Comparison of ENCODE assay signal across 8 cellular contexts in genomic region chr11:95154514-95154913, GRCh38.
DNase-seq lines count a peak whose midpoint lies in the region; ATAC-seq and TF ChIP-seq lines count a peak whose summit lies in the region.

No MANE protein-coding gene starts in this region.

- H3K4me3 Mint-ChIP-seq in T-cell = no peak overlapping the region
- H3K4me3 Mint-ChIP-seq in brain = no peak overlapping the region

- TF ChIP-seq POLR2A in stomach (IDR thresholded peaks at IDR 0.05) = no peak

- H3K4me1 Mint-ChIP-seq in T-cell (peaks cover 51 to 59% (median 51%) of the 10 kb centered on the region in 3 donors), brain (peaks cover 60% of the 10 kb centered on the region)

- H3K9me3 Mint-ChIP-seq in T-cell (no peaks in the 10 kb centered on the region), brain (peaks cover 0 to 5% (median 0%) of the 10 kb centered on the region in 5 experiments)

- DNase-seq in NCI-H524 (lab: John Stamatoyannopoulos, UW) (peak; percentile 36 to 80), NCI-H524 treated with DMSO at 0.1 percent for 48 hours (lab: John Stamatoyannopoulos, UW) (no peak), MV-4-11 (lab: John Stamatoyannopoulos, UW) (peak; percentile 65), T-cell (peak; percentile 24 to 71 (median 55)), lung microvascular endothelial cell (ENCODE audit: low read depth in 2 of 2) (peak; percentile 40 to 47), stomach (peak; percentile 38)

- H3K36me3 Mint-ChIP-seq in T-cell (peaks cover 5% of the 10 kb centered on the region), brain (no peaks in the 10 kb centered on the region)

- no peaks in the 10 kb centered on the region for H3K9me3 ChIP-seq in stomach

- CTCF ChIA-PET in T-cell (lab: Charles Lee) = interaction anchor here (0.5 to 9.0 kb wide), 34 partner anchors 10 to 1121 kb away, joined by 3 to 179 read pairs (median 4); partner anchors contain the start of genes ENDOD1 (in 1 of the 2), FAM76B (in 1 of the 2), SESN3 (in 1 of the 2) and SRSF8 (in 1 of the 2)

- TF ChIP-seq CTCF in brain (conservative IDR thresholded peaks at IDR 0.05) (peak; percentile 80 to 87), stomach (IDR thresholded peaks at IDR 0.05) (peak in 5 of 7 experiments; percentile 16 to 45 (median 24))

- no peaks in the 10 kb centered on the region for H3K36me3 ChIP-seq in stomach

- H3K27me3 Mint-ChIP-seq in T-cell (no peaks in the 10 kb centered on the region), brain (peaks cover 3% of the 10 kb centered on the region)

- no peak overlapping the region for H3K4me3 ChIP-seq in stomach

- H3K27me3 ChIP-seq in stomach = no peaks in the 10 kb centered on the region

- intact Hi-C loops in stomach (cut with DNase I; ENCODE audit: low total_unique reads) = no loop called here

- H3K27ac Mint-ChIP-seq in T-cell (peak overlapping the region; percentile 99), brain (peak overlapping the region in 3 of 5 experiments; percentile 24 to 63 (median 56))

- no peak overlapping the region for H3K27ac ChIP-seq in stomach

- H3K4me1 ChIP-seq in stomach = peaks cover 6 to 64% (median 23%) of the 10 kb centered on the region in 4 donors

- no peak for TF ChIP-seq EP300 in stomach (IDR thresholded peaks at IDR 0.05)

- ATAC-seq in T-cell (replicated peaks in 1 of 4) = no peak
- ATAC-seq in HG03280 (IDR thresholded peaks at IDR 0.05; ENCODE audit: unreplicated experiment) = no peak

- POLR2A ChIA-PET in T-cell (lab: Charles Lee) = interaction anchor here in 1 of 2 donors (0.6 to 1.4 kb wide), 4 partner anchors 64 to 635 kb away, joined by 3 to 6 read pairs (median 3); partner anchors contain the start of genes ENDOD1 and SESN3
